In the genomic region with DNA sequence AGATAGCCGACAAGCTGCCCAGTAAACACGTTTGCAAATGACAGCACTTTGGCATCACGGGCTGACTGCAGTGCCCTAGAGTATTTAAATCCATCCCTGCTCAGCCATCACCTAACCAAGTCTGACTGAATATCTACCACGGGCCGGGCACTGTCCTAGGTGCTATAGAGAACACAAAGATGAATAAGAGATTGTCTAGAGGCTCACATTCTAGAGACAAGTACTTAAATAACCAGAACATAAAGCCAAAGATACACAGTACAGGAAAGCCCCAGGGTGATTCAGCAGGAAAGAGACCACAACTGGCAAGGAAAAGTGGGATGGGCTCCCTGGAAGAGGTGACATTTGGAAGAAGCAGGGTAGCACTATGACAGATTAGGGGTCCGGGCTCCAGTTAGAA, we compare ENCODE assay signal across 26 cellular contexts.
A peak's percentile ranks its signal among the peaks of the same experiment; 100 is the strongest.
DNase-seq lines count a peak whose midpoint lies in the region; TF ChIP-seq lines count a peak whose summit lies in the region.
"Had no signal": no experiment of that assay in that cellular context is flagged by ENCODE, and none has a peak within 500 bp of the region (broad histone marks: within the 10 kb centered on the region; RNA-seq: fewer than 3 reads in every experiment).

No MANE protein-coding gene starts in this region.

- no peaks in the 10 kb centered on the region for H3K27me3 ChIP-seq in esophagus muscularis mucosa
- H3K27me3 ChIP-seq in tibial artery = no peaks in the 10 kb centered on the region
- H3K27me3 ChIP-seq in dorsolateral prefrontal cortex = no peaks in the 10 kb centered on the region
- H3K27me3 ChIP-seq: esophagus squamous epithelium, right atrium auricular region had no signal

- DNase-seq in ELR (ENCODE audit: low read depth) (peak; percentile 69), M059J (ENCODE audit: low read depth) (peak; percentile 52), esophagus muscularis mucosa (ENCODE audit: extremely low spot score) (peak; percentile 80), tibial artery (no peak), dorsolateral prefrontal cortex (no peak), T-helper 2 cell (no peak), hepatic stellate cell (ENCODE audit: low spot score) (no peak)
- DNase-seq: activated CD4-positive, alpha-beta memory T cell treated with anti-CD3 and anti-CD28 coated beads for 36 hours; activated CD4-positive, CD25-positive, alpha-beta regulatory T cell; activated naive CD8-positive, alpha-beta T cell treated with anti-CD3 and anti-CD28 coated beads, Interleukin-2, amount 50 U/mL, for 24 hours; CD4-positive, CD25-positive, alpha-beta regulatory T cell; DMS153; endodermal cell; esophagus squamous epithelium; GF-D8; NCI-H1092; NCI-H1930; NCI-H2227 treated with DMSO at 0.1 percent for 48 hours; NCI-H774; Right ventricle myocardium superior; stimulated activated CD4-positive, alpha-beta T cell treated with anti-CD3 and anti-CD28 coated beads, Interleukin-12 subunit alpha, Interleukin-12 subunit beta, amount 100 ng/mL, for 4 hours; stimulated activated CD4-positive, alpha-beta T cell treated with anti-CD3 and anti-CD28 coated beads, Interleukin-4, amount 100 ng/mL, for 24 hours; stimulated activated naive B cell treated with anti-CD40 and anti-IgM and Interleukin-4, amounts not matched to agents 10 μg/mL and 1 μg/mL and 100 μg/mL, for 72 hours; SW 1271 had no signal

- peaks cover 7 to 64% (median 58%) of the 10 kb centered on the region in 4 donors for H3K4me1 ChIP-seq in esophagus muscularis mucosa
- H3K4me1 ChIP-seq in tibial artery = peaks cover 0 to 59% (median 28%) of the 10 kb centered on the region in 4 donors
- H3K4me1 ChIP-seq: right atrium auricular region had no signal

- no peak for TF ChIP-seq EP300 in esophagus muscularis mucosa (IDR thresholded peaks at IDR 0.05)

- peak overlapping the region; percentile 73 to 82 (median 74) for H3K27ac ChIP-seq in esophagus muscularis mucosa (replicated peaks in 1 of 4)
- H3K27ac ChIP-seq in tibial artery = peak overlapping the region; percentile 60 to 66
- H3K27ac ChIP-seq in dorsolateral prefrontal cortex = no peak overlapping the region
- H3K27ac ChIP-seq: esophagus squamous epithelium, right atrium auricular region had no signal

- intact Hi-C loops in esophagus muscularis mucosa (cut with DNase I) = no loop called here
- intact Hi-C loops in tibial artery (cut with DNase I; ENCODE audit: low total_unique reads) = no loop called here
- intact Hi-C loops in dorsolateral prefrontal cortex (cut with DNase I) = no loop called here

- H3K36me3 ChIP-seq in esophagus muscularis mucosa (no peaks in the 10 kb centered on the region), tibial artery (no peaks in the 10 kb centered on the region)
- H3K36me3 ChIP-seq: esophagus squamous epithelium, right atrium auricular region had no signal

- 59% methylated on average over 6 of the region's 6 CpGs for WGBS in esophagus muscularis mucosa

- H3K9me3 ChIP-seq in esophagus muscularis mucosa (no peaks in the 10 kb centered on the region), tibial artery (no peaks in the 10 kb centered on the region)
- H3K9me3 ChIP-seq: esophagus squamous epithelium, right atrium auricular region had no signal

- H3K4me3 ChIP-seq in esophagus muscularis mucosa (no peak overlapping the region), tibial artery (no peak overlapping the region), dorsolateral prefrontal cortex (no peak overlapping the region)
- H3K4me3 ChIP-seq: esophagus squamous epithelium, GM23338, right atrium auricular region had no signal

- no peak for TF ChIP-seq CTCF in esophagus muscularis mucosa (IDR thresholded peaks at IDR 0.05)
- no peak for TF ChIP-seq CTCF in tibial artery (IDR thresholded peaks at IDR 0.05)
- no peak for TF ChIP-seq CTCF in dorsolateral prefrontal cortex (IDR thresholded peaks at IDR 0.05 in 54 of 56, conservative IDR thresholded peaks at IDR 0.05 in 2 of 56; ENCODE audit: low read depth in 1 of 56, partially characterized antibody in 56 of 56)

- TF ChIP-seq POLR2A in esophagus muscularis mucosa (IDR thresholded peaks at IDR 0.05; ENCODE audit: low read depth) = no peak

Comparison
In these comparisons a context has a peak if more than half of its experiments do, and no peak if none do; other contexts are left out.
1. DNase-seq: peak in ELR (single experiment), M059J (single experiment) and esophagus muscularis mucosa (single experiment); none in tibial artery (0 of 2), dorsolateral prefrontal cortex (0 of 10), T-helper 2 cell (0 of 5) and hepatic stellate cell (single experiment).
2. H3K27ac ChIP-seq: peak in esophagus muscularis mucosa (4 of 4) and tibial artery (2 of 2); none in dorsolateral prefrontal cortex (0 of 59).